In genomic region chr2:127025357-127026062, GRCh38 we compare ENCODE assay signal across 8 cellular contexts.
DNase-seq lines count a peak whose midpoint lies in the region; ATAC-seq and TF ChIP-seq lines count a peak whose summit lies in the region.

No MANE protein-coding gene starts in this region.

- peak overlapping the region; percentile 58 for H2BK5ac ChIP-seq in mesendoderm (ENCODE audit: low read length)

- no peak overlapping the region for H3K18ac ChIP-seq in mesendoderm (ENCODE audit: low read length)

- peak overlapping the region; percentile 92 for H3K56ac ChIP-seq in mesendoderm (ENCODE audit: low read length)

- DNase-seq in NCI-H460 (ENCODE audit: extremely low read depth, low read depth), result peak; percentile 72
- peak; percentile 35 to 38 for DNase-seq in activated CD8-positive, alpha-beta memory T cell treated with anti-CD3 and anti-CD28 coated beads for 4 hours (ENCODE audit: low read depth in 2 of 2)
- DNase-seq in effector memory CD4-positive, alpha-beta T cell, result peak; percentile 40 to 58 (median 54)
- peak; percentile 92 for DNase-seq in mesendoderm
- DNase-seq in stimulated activated CD8-positive, alpha-beta memory T cell treated with anti-CD3 and anti-CD28 coated beads, Interleukin-12 subunit alpha, Interleukin-12 subunit beta, amount 100 ng/mL, for 4 hours (ENCODE audit: low read depth), result peak; percentile 43

- ATAC-seq in GM18517 (IDR thresholded peaks at IDR 0.05; ENCODE audit: unreplicated experiment) (peak; percentile 93), HG03039 (IDR thresholded peaks at IDR 0.05; ENCODE audit: unreplicated experiment) (peak; percentile 89)

- no peak overlapping the region for H2BK120ac ChIP-seq in mesendoderm (ENCODE audit: low read depth, low read length)

- peak; percentile 55 for TF ChIP-seq CTCF in 22Rv1 (IDR thresholded peaks at IDR 0.05)

- H3K36me3 ChIP-seq in effector memory CD4-positive, alpha-beta T cell (ENCODE audit: control insufficient read depth, insufficient read depth, low read length), result no peaks in the 10 kb centered on the region
- no peaks in the 10 kb centered on the region for H3K36me3 ChIP-seq in mesendoderm (ENCODE audit: control insufficient read depth, insufficient read depth, low read length)

- H3K27me3 ChIP-seq in effector memory CD4-positive, alpha-beta T cell (replicated peaks; ENCODE audit: control insufficient read depth, insufficient read depth, low read length, poor library complexity, severe bottlenecking), result peaks cover 4% of the 10 kb centered on the region
- no peaks in the 10 kb centered on the region for H3K27me3 ChIP-seq in mesendoderm (ENCODE audit: insufficient read depth, low read length, poor library complexity)

- peak overlapping the region; percentile 78 for H3K4me2 ChIP-seq in mesendoderm (ENCODE audit: low read length)

- no peak overlapping the region for H2AK5ac ChIP-seq in mesendoderm (ENCODE audit: low read length)

- H3K9me3 ChIP-seq in effector memory CD4-positive, alpha-beta T cell (ENCODE audit: control insufficient read depth, low read length), result no peaks in the 10 kb centered on the region

- no peak overlapping the region for H3K23ac ChIP-seq in mesendoderm (ENCODE audit: low read length)

- H3K4me3 ChIP-seq in effector memory CD4-positive, alpha-beta T cell (ENCODE audit: insufficient read depth, low read depth, low read length, poor library complexity, severe bottlenecking), result peak overlapping the region; percentile 55
- peak overlapping the region; percentile 55 for H3K4me3 ChIP-seq in mesendoderm (ENCODE audit: low read length)

- H2BK15ac ChIP-seq in mesendoderm (replicated peaks; ENCODE audit: low read depth), result no peak overlapping the region

- H3K27ac ChIP-seq in 22Rv1 (no peak overlapping the region), mesendoderm (ENCODE audit: low read depth, low read length) (no peak overlapping the region)
- no peak overlapping the region for H3K27ac ChIP-seq in effector memory CD4-positive, alpha-beta T cell (ENCODE audit: insufficient read depth, low read length, poor library complexity, severe bottlenecking)

- no peaks in the 10 kb centered on the region for H3K79me1 ChIP-seq in mesendoderm (ENCODE audit: low read length)

- peak overlapping the region; percentile 83 for H3K9ac ChIP-seq in mesendoderm (ENCODE audit: low read length)

- no peak overlapping the region for H4K8ac ChIP-seq in mesendoderm (ENCODE audit: low read depth, low read length)

- peaks cover 8% of the 10 kb centered on the region for H3K4me1 ChIP-seq in effector memory CD4-positive, alpha-beta T cell (ENCODE audit: control insufficient read depth, insufficient read depth, low read length, poor library complexity, severe bottlenecking)
- H3K4me1 ChIP-seq in mesendoderm (ENCODE audit: control insufficient read depth, low read depth, low read length), result no peaks in the 10 kb centered on the region

- no peaks in the 10 kb centered on the region for H3K79me2 ChIP-seq in mesendoderm (ENCODE audit: control insufficient read depth, insufficient read depth, low read length)

- WGBS in mesendoderm (ENCODE audit: extremely low coverage, insufficient coverage, low lambda C conversion rate), result no CpG with 5 or more reads among the region's 39 CpGs

- no peak overlapping the region for H4K5ac ChIP-seq in mesendoderm (ENCODE audit: low read length)

- no peak overlapping the region for H3K4ac ChIP-seq in mesendoderm (ENCODE audit: low read depth, low read length)

Comparison
In these comparisons a context has a peak if more than half of its experiments do, and no peak if none do; other contexts are left out.
1. DNase-seq: peak in every context shown above with its lines; median percentile 92 in mesendoderm; 72 in NCI-H460; 54 in effector memory CD4-positive, alpha-beta T cell; 43 in stimulated activated CD8-positive, alpha-beta memory T cell treated with anti-CD3 and anti-CD28 coated beads, Interleukin-12 subunit alpha, Interleukin-12 subunit beta, amount 100 ng/mL, for 4 hours; 36 in activated CD8-positive, alpha-beta memory T cell treated with anti-CD3 and anti-CD28 coated beads for 4 hours.